Comparison of ENCODE assay signal across 1 cellular context in genomic region chr15:59444082-59444835, GRCh38.
TF ChIP-seq lines count a peak whose summit lies in the region.

No MANE protein-coding gene starts in this region.

TF ChIP-seq in GM12878, 131 proteins besides CTCF, POLR2A, EP300 and RAD21 (continued from another document):
- TF ChIP-seq REST (IDR thresholded peaks at IDR 0.05; ENCODE audit: low read depth, low read length), result peak; percentile 46; the same call in 1 of the 2 replicates
